7 cellular contexts compared by ENCODE assay signal in genomic region chr9:134344068-134344820, GRCh38. TPM values are rescaled to one million over a fixed set of nuclear protein-coding genes. Genes with fewer than 3 reads are reported as not detected.
A peak's percentile ranks its signal among the peaks of the same experiment; 100 is the strongest.
DNase-seq lines count a peak whose midpoint lies in the region; ATAC-seq and TF ChIP-seq lines count a peak whose summit lies in the region.

No MANE protein-coding gene starts in this region.

- peak overlapping the region; percentile 69 to 84 for H3K27ac Mint-ChIP-seq in stimulated activated naive CD8-positive, alpha-beta T cell treated with anti-CD3 and anti-CD28 coated beads, Interleukin-15, amount 100 ng/mL, for 72 hours

- H3K9me3 Mint-ChIP-seq in activated T-cell treated with anti-CD3 and anti-CD28 coated beads, Interleukin-2, amount 50 U/mL, for 4 hours = no peaks in the 10 kb centered on the region
- H3K9me3 Mint-ChIP-seq in stimulated activated naive CD8-positive, alpha-beta T cell treated with anti-CD3 and anti-CD28 coated beads, Interleukin-15, amount 100 ng/mL, for 72 hours = no peaks in the 10 kb centered on the region

- no peaks in the 10 kb centered on the region for H3K27me3 ChIP-seq in right atrium auricular region

- no peaks in the 10 kb centered on the region for H3K36me3 ChIP-seq in right atrium auricular region

- TF ChIP-seq CTCF in right atrium auricular region (IDR thresholded peaks at IDR 0.05) = peak in 1 of 2 donors; percentile 28

- H3K4me3 Mint-ChIP-seq in activated T-cell treated with anti-CD3 and anti-CD28 coated beads, Interleukin-2, amount 50 U/mL, for 4 hours = no peak overlapping the region
- peak overlapping the region; percentile 27 to 47 for H3K4me3 Mint-ChIP-seq in stimulated activated naive CD8-positive, alpha-beta T cell treated with anti-CD3 and anti-CD28 coated beads, Interleukin-15, amount 100 ng/mL, for 72 hours

- peak; percentile 52 to 77 for ATAC-seq in activated T-cell treated with anti-CD3 and anti-CD28 coated beads, Interleukin-2, amount 50 U/mL, for 4 hours
- peak; percentile 56 for ATAC-seq in stimulated activated naive CD8-positive, alpha-beta T cell treated with anti-CD3 and anti-CD28 coated beads, Interleukin-15, amount 100 ng/mL, for 72 hours
- no peak for ATAC-seq in activated CD4-positive, CD25-positive, alpha-beta regulatory T cell treated with anti-CD3 and anti-CD28 coated beads, Interleukin-2, amount 50 U/mL, for 24 hours
- no peak for ATAC-seq in GM21717 (IDR thresholded peaks at IDR 0.05; ENCODE audit: unreplicated experiment)

- peak; percentile 49 to 56 for DNase-seq in Kasumi-1 (lab: John Stamatoyannopoulos, UW)
- peak; percentile 17 for DNase-seq in activated T-cell treated with anti-CD3 and anti-CD28 coated beads, Interleukin-2, amount 50 U/mL, for 4 hours
- DNase-seq in right atrium auricular region (ENCODE audit: low spot score) = no peak
- peak; percentile 36 to 39 for DNase-seq in stimulated activated naive CD8-positive, alpha-beta T cell treated with anti-CD3 and anti-CD28 coated beads, Interleukin-15, amount 100 ng/mL, for 72 hours
- no peak for DNase-seq in NCI-H2196 (lab: John Stamatoyannopoulos, UW; ENCODE audit: unreplicated experiment)

- no peaks in the 10 kb centered on the region for H3K9me3 ChIP-seq in right atrium auricular region

- peaks cover 15% of the 10 kb centered on the region for H3K4me1 Mint-ChIP-seq in activated T-cell treated with anti-CD3 and anti-CD28 coated beads, Interleukin-2, amount 50 U/mL, for 4 hours (ENCODE audit: low read depth)
- H3K4me1 Mint-ChIP-seq in stimulated activated naive CD8-positive, alpha-beta T cell treated with anti-CD3 and anti-CD28 coated beads, Interleukin-15, amount 100 ng/mL, for 72 hours = peaks cover 34% of the 10 kb centered on the region

- no peaks in the 10 kb centered on the region for H3K36me3 Mint-ChIP-seq in activated T-cell treated with anti-CD3 and anti-CD28 coated beads, Interleukin-2, amount 50 U/mL, for 4 hours (ENCODE audit: insufficient read depth)

- H3K4me1 ChIP-seq in right atrium auricular region = peaks cover 0 to 100% of the 10 kb centered on the region in 2 donors

- H3K27ac ChIP-seq in right atrium auricular region = peak overlapping the region; percentile 53 to 54

- H3K27me3 Mint-ChIP-seq in activated T-cell treated with anti-CD3 and anti-CD28 coated beads, Interleukin-2, amount 50 U/mL, for 4 hours (ENCODE audit: low read depth) = no peaks in the 10 kb centered on the region
- H3K27me3 Mint-ChIP-seq in stimulated activated naive CD8-positive, alpha-beta T cell treated with anti-CD3 and anti-CD28 coated beads, Interleukin-15, amount 100 ng/mL, for 72 hours = no peaks in the 10 kb centered on the region

- H3K4me3 ChIP-seq in right atrium auricular region = no peak overlapping the region

RNA-seq across cellular contexts. Expression of gene RXRA, which starts 18.0 kb away (rescaled TPM):
- 1 to 10 TPM; 4.7 to 7.6 (median 4.7) TPM for total RNA-seq in activated T-cell treated with anti-CD3 and anti-CD28 coated beads, Interleukin-2, amount 50 U/mL, for 4 hours
- 10 to 100 TPM; 34.5 to 50.8 TPM for total RNA-seq in right atrium auricular region

Comparison
In these comparisons a context has a peak if more than half of its experiments do, and no peak if none do; other contexts are left out.
1. DNase-seq: peak in Kasumi-1 (2 of 2), activated T-cell treated with anti-CD3 and anti-CD28 coated beads, Interleukin-2, amount 50 U/mL, for 4 hours (single experiment) and stimulated activated naive CD8-positive, alpha-beta T cell treated with anti-CD3 and anti-CD28 coated beads, Interleukin-15, amount 100 ng/mL, for 72 hours (2 of 2); none in right atrium auricular region (single experiment) and NCI-H2196 (single experiment).
2. ATAC-seq: peak in activated T-cell treated with anti-CD3 and anti-CD28 coated beads, Interleukin-2, amount 50 U/mL, for 4 hours (2 of 2) and stimulated activated naive CD8-positive, alpha-beta T cell treated with anti-CD3 and anti-CD28 coated beads, Interleukin-15, amount 100 ng/mL, for 72 hours (single experiment); none in activated CD4-positive, CD25-positive, alpha-beta regulatory T cell treated with anti-CD3 and anti-CD28 coated beads, Interleukin-2, amount 50 U/mL, for 24 hours (0 of 2) and GM21717 (single experiment).
3. RNA of gene RXRA, which starts 18.0 kb away (total RNA-seq): 34.5 to 50.8 TPM in right atrium auricular region; 4.7 to 7.6 TPM in activated T-cell treated with anti-CD3 and anti-CD28 coated beads, Interleukin-2, amount 50 U/mL, for 4 hours; every median in the first group is over 4 times any median in the second.